Comparison of ENCODE assay signal across 34 cellular contexts in genomic region chr16:8130197-8130596, GRCh38.
"Had no signal": no experiment of that assay in that cellular context is flagged by ENCODE, and none has a peak within 500 bp of the region (broad histone marks: within the 10 kb centered on the region; RNA-seq: fewer than 3 reads in every experiment).

No MANE protein-coding gene starts in this region.

- H3K4me3 ChIP-seq: adrenal gland, ascending aorta, body of pancreas, breast epithelium, cardiac muscle cell had no signal

- ATAC-seq: activated naive CD4-positive, alpha-beta T cell treated with anti-CD3 and anti-CD28 coated beads, Interleukin-2, amount 50 U/mL, for 72 hours; activated naive CD8-positive, alpha-beta T cell treated with anti-CD3 and anti-CD28 coated beads, Interleukin-2, amount 50 U/mL, for 24 hours; activated T-cell treated with anti-CD3 and anti-CD28 coated beads, Interleukin-2, amount 50 U/mL, for 4 hours; activated T-cell treated with anti-CD3 and anti-CD28 coated beads, Interleukin-2, amount 50 U/mL, for 72 hours; activated T-helper 17 cell treated with anti-CD3 and anti-CD28 coated beads, Interleukin-2, amount 50 U/mL, for 72 hours; body of pancreas had no signal

- H3K4me1 ChIP-seq: adrenal gland, ascending aorta, body of pancreas, breast epithelium had no signal

- H3K9me3 ChIP-seq: adrenal gland, ascending aorta, body of pancreas had no signal

- H3K27ac ChIP-seq: adrenal gland, ascending aorta, body of pancreas, brain microvascular endothelial cell, breast epithelium, cardiac muscle cell had no signal

- DNase-seq: activated effector memory CD4-positive, alpha-beta T cell treated with anti-CD3 and anti-CD28 coated beads, Interleukin-2, amount 50 U/mL, for 16 hours; activated effector memory CD4-positive, alpha-beta T cell treated with Interleukin-2 at 50 U/mL for 16 hours; activated gamma-delta T cell; activated gamma-delta T cell treated with Interleukin-2 at 50 U/mL for 16 hours; activated naive CD4-positive, alpha-beta T cell; activated naive CD4-positive, alpha-beta T cell treated with anti-CD3 and anti-CD28 coated beads for 36 hours; activated naive CD4-positive, alpha-beta T cell treated with anti-CD3 and anti-CD28 coated beads, Interleukin-2, amount 10 ng/mL, durations not matched to agents 7 days and 5 days; activated naive CD4-positive, alpha-beta T cell treated with anti-CD3 and anti-CD28 coated beads, Interleukin-2, amount 50 U/mL, for 16 hours; activated naive CD4-positive, alpha-beta T cell treated with Interleukin-2 at 50 U/mL for 16 hours; activated naive CD8-positive, alpha-beta T cell treated with anti-CD3 and anti-CD28 coated beads for 36 hours; activated naive CD8-positive, alpha-beta T cell treated with anti-CD3 and anti-CD28 coated beads, Interleukin-2, amount 10 ng/mL, durations not matched to agents 7 days and 5 days; activated naive CD8-positive, alpha-beta T cell treated with anti-CD3 and anti-CD28 coated beads, Interleukin-2, amount 50 U/mL, for 24 hours; activated T-cell treated with anti-CD3 and anti-CD28 coated beads, Interleukin-2, amount 50 U/mL, for 1 hour; activated T-cell treated with anti-CD3 and anti-CD28 coated beads, Interleukin-2, amount 50 U/mL, for 24 hours; activated T-cell treated with anti-CD3 and anti-CD28 coated beads, Interleukin-2, amount 50 U/mL, for 4 hours; activated T-cell treated with anti-CD3 and anti-CD28 coated beads, Interleukin-2, amount 50 U/mL, for 48 hours; activated T-cell treated with anti-CD3 and anti-CD28 coated beads, Interleukin-2, amount 50 U/mL, for 72 hours; adrenal gland; amniotic stem cell; amygdala; anterior cingulate cortex; aorta; body of pancreas; brain microvascular endothelial cell; caudate nucleus; central memory CD4-positive, alpha-beta T cell; cerebellar nuclear complex had no signal

- H3K27me3 ChIP-seq: adrenal gland, ascending aorta, body of pancreas, brain microvascular endothelial cell, breast epithelium, cardiac muscle cell had no signal

- FAIRE-seq: astrocyte, bronchial epithelial cell had no signal

- H3K36me3 ChIP-seq: adrenal gland, ascending aorta, brain microvascular endothelial cell, breast epithelium, cardiac muscle cell had no signal
